ENCODE assay signal across 13 cellular contexts in the genomic region with DNA sequence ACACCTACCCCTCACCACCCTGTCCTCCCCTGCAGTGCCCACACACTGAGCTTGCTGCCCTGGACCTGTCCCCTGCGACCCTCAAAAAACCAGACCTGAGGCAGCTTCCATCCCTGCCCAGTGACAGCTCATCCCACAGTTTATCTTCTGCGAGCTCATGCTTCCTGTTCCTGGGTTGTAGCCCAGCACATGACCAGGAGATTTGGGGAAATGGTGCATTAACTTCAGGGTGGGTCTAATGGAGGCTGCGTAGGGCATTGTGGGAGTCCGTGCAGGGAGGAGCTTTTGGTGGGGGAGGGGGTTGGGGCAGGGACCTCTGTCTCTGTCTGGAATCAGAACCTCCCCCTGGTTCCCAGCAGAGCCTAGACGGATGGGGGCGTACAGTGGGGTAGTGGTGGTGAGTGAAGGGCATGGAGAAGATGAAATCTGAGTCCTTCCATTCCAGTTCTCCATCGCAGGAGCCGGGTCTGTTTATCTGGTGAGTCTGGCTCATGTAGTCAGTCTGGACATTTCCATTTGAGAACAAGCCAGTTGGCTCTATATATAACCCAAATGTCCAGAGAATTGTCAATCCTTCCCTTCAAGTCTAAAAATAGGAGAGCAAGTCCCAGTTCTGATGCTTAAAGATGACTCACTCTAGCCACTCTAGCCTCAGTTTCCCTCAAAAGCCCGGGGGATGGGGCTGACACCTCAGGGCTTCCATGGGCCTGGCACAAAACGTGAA.
A peak's percentile ranks its signal among the peaks of the same experiment; 100 is the strongest.
DNase-seq lines count a peak whose midpoint lies in the region; ATAC-seq and TF ChIP-seq lines count a peak whose summit lies in the region.
"Had no signal": no experiment of that assay in that cellular context is flagged by ENCODE, and none has a peak within 500 bp of the region (broad histone marks: within the 10 kb centered on the region; RNA-seq: fewer than 3 reads in every experiment).

No MANE protein-coding gene starts in this region.

- no peaks in the 10 kb centered on the region for H3K79me2 ChIP-seq in PC-3 (ENCODE audit: low read length)

- H3F3A ChIP-seq in PC-3 (ENCODE audit: low read length, unreplicated experiment), result no peaks in the 10 kb centered on the region

- H3K9me3 ChIP-seq in lower lobe of right lung, result no peaks in the 10 kb centered on the region
- H3K9me3 ChIP-seq in transverse colon, result no peaks in the 10 kb centered on the region
- H3K9me3 ChIP-seq in stomach, result no peaks in the 10 kb centered on the region
- no peaks in the 10 kb centered on the region for H3K9me3 ChIP-seq in PC-3 (ENCODE audit: low read length)

- no peak overlapping the region for H3K4me2 ChIP-seq in PC-3 (ENCODE audit: low read length)

- no peak overlapping the region for H2AFZ ChIP-seq in PC-3 (ENCODE audit: low read length)

- H3K36me3 ChIP-seq in lower lobe of right lung, result no peaks in the 10 kb centered on the region
- no peaks in the 10 kb centered on the region for H3K36me3 ChIP-seq in transverse colon
- H3K36me3 ChIP-seq in stomach, result no peaks in the 10 kb centered on the region
- no peaks in the 10 kb centered on the region for H3K36me3 ChIP-seq in PC-3 (ENCODE audit: low read depth, low read length)

- intact Hi-C loops in lower lobe of right lung (cut with DNase I), result no loop called here
- intact Hi-C loops in transverse colon (cut with DNase I; ENCODE audit: low total_unique reads), result no loop called here
- intact Hi-C loops in stomach (cut with DNase I; ENCODE audit: low total_unique reads), result no loop called here
- intact Hi-C loops in PC-3 (cut with micrococcal nuclease), result no loop called here

- no peaks in the 10 kb centered on the region for H4K20me1 ChIP-seq in PC-3 (ENCODE audit: low read length)

- in situ Hi-C loops in transverse colon (cut with MboI; ENCODE audit: low pct_ligation_motif_present in 1 of 4, low pct_unique_long_range_greater_than_20kb in 1 of 4, low sequenced_read_pairs in 3 of 4), result no loop called here

- H3K27ac ChIP-seq in lower lobe of right lung (no peak overlapping the region), transverse colon (peak overlapping the region in 3 of 4 donors; percentile 43 to 55 (median 52)), stomach (peak overlapping the region in 2 of 5 donors; percentile 61 to 72), PC-3 (ENCODE audit: low read length) (no peak overlapping the region)
- H3K27ac ChIP-seq: RWPE1 had no signal

- no peak overlapping the region for H3K4me3 ChIP-seq in lower lobe of right lung
- H3K4me3 ChIP-seq in transverse colon, result no peak overlapping the region
- H3K4me3 ChIP-seq in stomach, result no peak overlapping the region
- no peak overlapping the region for H3K4me3 ChIP-seq in PC-3 (ENCODE audit: low read length)

- no peaks in the 10 kb centered on the region for H3K9me2 ChIP-seq in PC-3 (replicated peaks; ENCODE audit: low read length)

- ATAC-seq in lower lobe of right lung (peak; percentile 54 to 67), PC-3 (no peak)
- ATAC-seq: HepG2 had no signal

- peaks cover 24% of the 10 kb centered on the region for H3K4me1 ChIP-seq in lower lobe of right lung
- H3K4me1 ChIP-seq in transverse colon, result peaks cover 0 to 15% (median 11%) of the 10 kb centered on the region in 4 donors
- H3K4me1 ChIP-seq in stomach, result peaks cover 0 to 41% (median 16%) of the 10 kb centered on the region in 4 donors
- no peaks in the 10 kb centered on the region for H3K4me1 ChIP-seq in PC-3 (ENCODE audit: insufficient read depth, low read length)

- 31 to 60% methylated on average over 2 to 10 of the region's 10 CpGs for WGBS in transverse colon (ENCODE audit: low coverage in 1 of 2), 2 donors
- WGBS in stomach, 5 donors, result 48 to 67% (median 61%) methylated on average over 10 of the region's 10 CpGs

- DNase-seq in DMS79 treated with DMSO at 0.1 percent for 48 hours (lab: John Stamatoyannopoulos, UW), result peak; percentile 39
- no peak for DNase-seq in DMS79 (lab: John Stamatoyannopoulos, UW)
- DNase-seq in cerebellum (ENCODE audit: low spot score), result peak; percentile 81
- no peak for DNase-seq in lower lobe of right lung
- no peak for DNase-seq in transverse colon
- no peak for DNase-seq in NOMO-1 treated with DMSO at 0.1 percent for 48 hours (lab: John Stamatoyannopoulos, UW; ENCODE audit: unreplicated experiment)
- no peak for DNase-seq in stomach
- no peak for DNase-seq in PC-3
- DNase-seq: 8988T; activated CD4-positive, alpha-beta T cell treated with anti-CD3 and anti-CD28 coated beads, Interleukin-2, amount 50 U/mL, for 1 hour; activated T-cell treated with anti-CD3 and anti-CD28 coated beads, Interleukin-2, amount 50 U/mL, for 48 hours had no signal

- POLR2A ChIA-PET in PC-3 (lab: Charles Lee; ENCODE audit: unreplicated experiment), result no interaction called here

- TF ChIP-seq EP300 in transverse colon (IDR thresholded peaks at IDR 0.05; ENCODE audit: low read depth) (no peak), stomach (IDR thresholded peaks at IDR 0.05) (no peak)

- CTCF ChIA-PET in PC-3 (lab: Charles Lee), result no interaction called here

- H3K27me3 ChIP-seq in lower lobe of right lung (ENCODE audit: low read depth), result no peaks in the 10 kb centered on the region
- H3K27me3 ChIP-seq in transverse colon, result no peaks in the 10 kb centered on the region
- H3K27me3 ChIP-seq in stomach, result peaks cover 0 to 8% (median 0%) of the 10 kb centered on the region in 3 donors
- H3K27me3 ChIP-seq in PC-3 (ENCODE audit: low read length), result peaks cover 44% of the 10 kb centered on the region

- TF ChIP-seq CTCF in lower lobe of right lung (IDR thresholded peaks at IDR 0.05) (no peak), transverse colon (IDR thresholded peaks at IDR 0.05) (no peak), stomach (IDR thresholded peaks at IDR 0.05) (no peak), PC-3 (conservative IDR thresholded peaks at IDR 0.05; ENCODE audit: low read depth, low read length) (no peak)

- BruUV-seq in PC-3 (replicated peaks; lab: Mats Ljungman, UMichigan), result no TSS peak

- H3K9ac ChIP-seq in PC-3 (ENCODE audit: low read length), result no peak overlapping the region

- TF ChIP-seq POLR2A in transverse colon (IDR thresholded peaks at IDR 0.05) (no peak), stomach (IDR thresholded peaks at IDR 0.05) (no peak)

Comparison
In these comparisons a context has a peak if more than half of its experiments do, and no peak if none do; other contexts are left out.
1. DNase-seq: peak in DMS79 treated with DMSO at 0.1 percent for 48 hours (single experiment) and cerebellum (single experiment); none in DMS79 (single experiment), lower lobe of right lung (single experiment), transverse colon (single experiment), NOMO-1 treated with DMSO at 0.1 percent for 48 hours (single experiment), stomach (single experiment) and PC-3 (single experiment).
2. H3K27ac ChIP-seq: peak in transverse colon (3 of 4); none in lower lobe of right lung (single experiment) and PC-3 (single experiment).